8 cellular contexts compared by ENCODE assay signal in genomic region chr6:63249875-63250482, GRCh38. TPM values are rescaled to one million over a fixed set of nuclear protein-coding genes. Genes with fewer than 3 reads are reported as not detected.
"Had no signal": no experiment of that assay in that cellular context is flagged by ENCODE, and none has a peak within 500 bp of the region (broad histone marks: within the 10 kb centered on the region; RNA-seq: fewer than 3 reads in every experiment).

No MANE protein-coding gene starts in this region.

- H3K4me3 ChIP-seq: K562 had no signal

- FAIRE-seq: HTR-8/SVneo, K562 had no signal

- DNase-seq: IMR-90, KBM-7, KG1 had no signal

- H3K9ac ChIP-seq: KMS-11 had no signal

- H3K27ac ChIP-seq: HL-60, KMS-11 had no signal

- H3K4me2 ChIP-seq: KMS-11 had no signal

- ATAC-seq: K562 had no signal

RNA-seq across cellular contexts. Expression of gene FKBP1C, which starts 38.7 kb away (rescaled TPM):
- polyA plus RNA-seq: IgD-negative memory B cell had no signal
